ENCODE assay signal across 1 cellular context in the genomic region with DNA sequence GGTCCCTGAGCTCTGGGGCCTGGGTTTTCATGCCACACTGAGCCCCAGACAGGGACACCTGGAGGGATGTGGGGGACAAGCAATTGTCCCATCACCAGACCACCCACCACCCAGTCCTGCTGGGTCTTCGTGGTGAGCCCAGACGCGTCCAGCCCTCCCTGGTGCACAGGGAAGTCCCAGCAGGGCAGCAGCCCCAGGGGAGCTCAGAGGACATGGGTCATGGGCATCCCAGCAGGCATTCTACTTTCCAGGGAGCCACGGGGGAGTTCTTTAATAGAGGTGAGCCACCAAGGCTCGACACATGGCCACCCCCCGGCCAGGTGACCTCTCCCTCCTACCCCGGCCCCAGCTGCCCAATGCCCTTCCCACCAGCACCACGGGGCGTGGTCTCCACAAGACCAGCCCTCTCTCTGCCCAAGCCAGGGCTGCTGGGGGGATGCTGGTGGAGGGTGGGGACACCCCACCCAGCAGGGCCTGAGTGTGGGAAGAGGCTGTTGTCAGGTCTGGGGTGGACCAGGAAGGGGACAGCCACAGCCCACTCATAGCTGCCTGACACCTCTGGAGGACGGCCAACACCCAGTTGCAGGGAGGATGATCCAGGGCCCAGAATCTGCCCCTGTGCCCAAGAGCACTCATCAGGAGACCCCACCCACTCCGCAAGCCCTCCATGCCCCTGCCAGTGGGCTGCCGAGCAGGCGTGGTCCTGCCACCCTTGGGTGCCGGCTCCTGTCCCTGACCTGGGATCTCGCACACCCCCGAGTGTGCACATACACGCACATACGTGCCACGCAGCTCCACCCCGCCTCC.
TF ChIP-seq lines count a peak whose summit lies in the region.

No MANE protein-coding gene starts in this region.

TF ChIP-seq in HepG2, 621 proteins besides CTCF, POLR2A, EP300 and RAD21:
- TF ChIP-seq ZNF12 (CRISPR knock-in tag; IDR thresholded peaks at IDR 0.05) (no peak), GFI1 (CRISPR knock-in tag; IDR thresholded peaks at IDR 0.05; ENCODE audit: borderline replicate concordance) (no peak), KMT2A (CRISPR knock-in tag; IDR thresholded peaks at IDR 0.05) (no peak), AGO2 (optimal IDR thresholded peaks at IDR 0.05; ENCODE audit: low read depth, low read length) (peak; percentile 75)
- TF ChIP-seq, protein P1, sequence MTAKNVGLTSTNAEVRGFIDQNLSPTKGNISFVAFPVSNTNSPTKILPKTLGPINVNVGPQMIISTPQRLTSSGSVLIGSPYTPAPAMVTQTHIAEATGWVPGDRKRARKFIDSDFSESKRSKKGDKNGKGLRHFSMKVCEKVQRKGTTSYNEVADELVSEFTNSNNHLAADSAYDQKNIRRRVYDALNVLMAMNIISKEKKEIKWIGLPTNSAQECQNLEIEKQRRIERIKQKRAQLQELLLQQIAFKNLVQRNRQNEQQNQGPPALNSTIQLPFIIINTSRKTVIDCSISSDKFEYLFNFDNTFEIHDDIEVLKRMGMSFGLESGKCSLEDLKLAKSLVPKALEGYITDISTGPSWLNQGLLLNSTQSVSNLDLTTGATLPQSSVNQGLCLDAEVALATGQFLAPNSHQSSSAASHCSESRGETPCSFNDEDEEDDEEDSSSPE (CRISPR knock-in tag; IDR thresholded peaks at IDR 0.05), result no peak
